In the genomic region with DNA sequence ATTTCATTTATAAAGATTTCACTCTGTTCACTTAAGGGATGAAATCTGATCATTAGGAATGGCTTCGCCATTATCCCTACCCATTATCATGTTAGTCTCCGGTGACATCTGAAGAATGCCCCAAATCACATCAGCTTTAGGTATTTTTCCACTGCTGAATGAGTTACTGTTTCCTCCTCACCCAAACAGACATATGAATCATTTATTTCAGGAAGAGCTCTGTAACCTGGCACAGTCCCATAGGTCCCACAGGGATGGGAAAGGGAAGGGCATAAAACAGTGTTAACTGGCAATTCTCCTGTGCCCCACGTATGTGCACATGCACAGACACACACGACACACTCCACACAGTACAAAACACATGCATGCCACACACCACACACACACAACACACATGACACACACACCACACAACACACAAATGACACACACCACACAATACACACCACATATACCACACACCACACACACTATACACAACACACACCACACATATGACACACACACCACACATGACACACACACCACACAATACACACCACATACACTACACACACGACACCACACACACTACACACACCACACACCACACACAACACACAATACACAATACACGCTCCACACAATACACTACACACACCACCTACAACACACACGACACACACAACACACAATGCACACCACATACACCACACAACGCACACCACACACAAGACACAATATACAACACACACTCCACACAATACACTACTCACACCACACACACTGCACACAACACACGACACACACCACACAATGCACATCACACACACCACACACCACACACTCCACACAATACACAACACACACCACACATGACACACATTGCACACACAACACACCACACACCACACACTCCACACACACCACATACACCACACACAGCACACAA, we compare ENCODE assay signal across 15 cellular contexts. TPM values are rescaled to one million over a fixed set of nuclear protein-coding genes. Genes with fewer than 3 reads are reported as not detected.
DNase-seq lines count a peak whose midpoint lies in the region; ATAC-seq, FAIRE-seq and TF ChIP-seq lines count a peak whose summit lies in the region.
"Had no signal": no experiment of that assay in that cellular context is flagged by ENCODE, and none has a peak within 500 bp of the region (broad histone marks: within the 10 kb centered on the region; RNA-seq: fewer than 3 reads in every experiment).

No MANE protein-coding gene starts in this region.

- H2BK120ac ChIP-seq in H1 (replicated peaks; ENCODE audit: low read depth, low read length) (no peak overlapping the region), neuronal stem cell (ENCODE audit: low read depth, low read length) (no peak overlapping the region)

- no peak overlapping the region for H3K23ac ChIP-seq in H1 (ENCODE audit: insufficient read length)
- peak overlapping the region; percentile 90 for H3K23ac ChIP-seq in neuronal stem cell (ENCODE audit: low read depth, low read length, poor library complexity)

- 0 out of 2 replicates have a peak overlapping the region, but pooled peaks have one; percentile 8 for H2BK20ac ChIP-seq in H1 (ENCODE audit: low read length)

- H4K91ac ChIP-seq in H1 (replicated peaks; ENCODE audit: insufficient read length, low read length) (peak overlapping the region; percentile 34), neuronal stem cell (ENCODE audit: low read depth, low read length, poor library complexity) (no peak overlapping the region)

- peaks cover 0 to 10% of the 10 kb centered on the region in 2 experiments for H4K20me1 ChIP-seq in H1 (replicated peaks in 1 of 2; ENCODE audit: control insufficient read depth in 1 of 2, insufficient read depth in 2 of 2, low read length in 2 of 2)
- no peaks in the 10 kb centered on the region for H4K20me1 ChIP-seq in MM.1S (ENCODE audit: insufficient read depth, low read length)

- H3K9me3 ChIP-seq in H1 (ENCODE audit: insufficient read depth in 2 of 2, low read depth in 1 of 2, low read length in 1 of 2) (no peaks in the 10 kb centered on the region), neuronal stem cell (replicated peaks in 1 of 2; ENCODE audit: control insufficient read depth in 2 of 2, insufficient read depth in 1 of 2, low read depth in 1 of 2, low read length in 2 of 2) (peaks cover 4 to 8% of the 10 kb centered on the region in 2 donors), MM.1S (replicated peaks; ENCODE audit: insufficient read depth, low read length) (no peaks in the 10 kb centered on the region)

- peaks cover 9% of the 10 kb centered on the region; the same call in 1 of the 2 replicates for H3K23me2 ChIP-seq in H1 (ENCODE audit: low read depth, low read length)

- no peak for TF ChIP-seq CTCF in H1 (IDR thresholded peaks at IDR 0.05; ENCODE audit: control extremely low read depth in 1 of 3, insufficient read depth in 1 of 3, low read depth in 1 of 3, low read length in 3 of 3)
- no peak for TF ChIP-seq CTCF in MM.1S (IDR thresholded peaks at IDR 0.05; ENCODE audit: low read length)

- TF ChIP-seq RAD21 in H1 (IDR thresholded peaks at IDR 0.05 in 1 of 2, conservative IDR thresholded peaks at IDR 0.05 in 1 of 2; ENCODE audit: low read depth in 2 of 2, low read length in 2 of 2): no peak

- POLR2A ChIA-PET in H1 (lab: Charles Lee; ENCODE audit: partially characterized antibody): interaction anchor here (0.6 kb wide), 2 partner anchors 474 to 612 kb away, joined by 3 to 5 read pairs; no protein-coding TSS in a partner anchor

- H3K4ac ChIP-seq in H1 (replicated peaks; ENCODE audit: insufficient read length, low read depth, low read length): peak overlapping the region; percentile 12
- peak overlapping the region; percentile 10 for H3K4ac ChIP-seq in neuronal stem cell (ENCODE audit: low read length)

- H2BK5ac ChIP-seq in H1 (ENCODE audit: low read depth, low read length): 0 out of 2 replicates have a peak overlapping the region, but pooled peaks have one; percentile 37
- no peak overlapping the region for H2BK5ac ChIP-seq in neuronal stem cell (ENCODE audit: low read length)

- no peak overlapping the region for H3K27ac ChIP-seq in H1 (ENCODE audit: low read depth, low read length)
- H3K27ac ChIP-seq in neuronal stem cell (replicated peaks; ENCODE audit: low read length): peak overlapping the region; percentile 12
- H3K27ac ChIP-seq in MM.1S (ENCODE audit: low read length): no peak overlapping the region
- H3K27ac ChIP-seq: neural progenitor cell, VCaP had no signal

- H4K8ac ChIP-seq in H1 (ENCODE audit: extremely low read depth, insufficient read depth, low read length) (no peak overlapping the region), neuronal stem cell (ENCODE audit: low read depth, low read length) (peak overlapping the region; percentile 94)

- no peak for ATAC-seq in GM18505 (IDR thresholded peaks at IDR 0.05; ENCODE audit: unreplicated experiment)
- ATAC-seq: activated T-cell treated with anti-CD3 and anti-CD28 coated beads, Interleukin-2, amount 50 U/mL, for 4 hours had no signal

- DNase-seq in EH (ENCODE audit: low read depth): peak; percentile 51
- DNase-seq in NCI-H226: peak; percentile 73
- DNase-seq in H1 (ENCODE audit: low read depth in 1 of 2, low spot score in 2 of 2): no peak
- DNase-seq in neuronal stem cell (ENCODE audit: low spot score): no peak
- no peak for DNase-seq in amniotic stem cell (lab: John Stamatoyannopoulos, UW)
- DNase-seq in stimulated activated CD8-positive, alpha-beta memory T cell treated with anti-CD3 and anti-CD28 coated beads, Interleukin-4, amount 100 ng/mL, for 48 hours: no peak
- DNase-seq in MM.1S: no peak
- DNase-seq: activated T-cell treated with anti-CD3 and anti-CD28 coated beads, Interleukin-2, amount 50 U/mL, for 4 hours; CD8-positive, alpha-beta memory T cell; H7; NCI-H2081 treated with DMSO at 0.1 percent for 48 hours; RPMI8226 had no signal

- no peak for TF ChIP-seq EP300 in H1 (IDR thresholded peaks at IDR 0.05; ENCODE audit: borderline replicate concordance in 1 of 2, low read depth in 2 of 2, low read length in 2 of 2)

- no peaks in the 10 kb centered on the region for H3K9me2 ChIP-seq in MM.1S (replicated peaks; ENCODE audit: insufficient read depth, low read length)

- H2AFZ ChIP-seq in H1 (ENCODE audit: low read length) (no peak overlapping the region), neuronal stem cell (ENCODE audit: low read length) (no peak overlapping the region), MM.1S (ENCODE audit: low read length) (no peak overlapping the region)
- H2AFZ ChIP-seq: neural progenitor cell had no signal

- H3K27me3 ChIP-seq in H1 (replicated peaks in 1 of 4; ENCODE audit: control insufficient read depth in 3 of 4, extremely low read depth in 1 of 4, insufficient read depth in 3 of 4, low read length in 3 of 4) (peaks cover 0 to 5% (median 0%) of the 10 kb centered on the region in 4 experiments; a peak in 1 of 7 replicates), neuronal stem cell (ENCODE audit: control insufficient read depth in 3 of 3, insufficient read depth in 3 of 3, low read depth in 1 of 3, low read length in 3 of 3) (peaks cover 0 to 11% (median 5%) of the 10 kb centered on the region in 3 experiments), MM.1S (replicated peaks; ENCODE audit: insufficient read depth, low read length) (no peaks in the 10 kb centered on the region)
- H3K27me3 ChIP-seq: neural progenitor cell had no signal

- H2BK12ac ChIP-seq in H1 (ENCODE audit: low read depth, low read length) (peak overlapping the region; percentile 42; the same call in 1 of the 2 replicates), neuronal stem cell (ENCODE audit: low read length) (peak overlapping the region; percentile 8)

- H3K9ac ChIP-seq in H1 (replicated peaks in 1 of 4; ENCODE audit: extremely low read depth in 1 of 4, low read depth in 3 of 4, low read length in 3 of 4) (no peak overlapping the region; a peak in 1 of 7 replicates), neuronal stem cell (ENCODE audit: low read depth, low read length, poor library complexity) (peak overlapping the region; percentile 73), MM.1S (ENCODE audit: low read length) (no peak overlapping the region)
- H3K9ac ChIP-seq: neural progenitor cell had no signal

- WGBS in H1 (ENCODE audit: extremely low coverage in 1 of 2, insufficient coverage in 1 of 2, insufficient read length in 1 of 2, insufficient replicate concordance in 2 of 2, low coverage in 1 of 2, low lambda C conversion rate in 2 of 2, missing lambda C conversion rate in 1 of 2), 2 experiments: 85 to 100% methylated on average over 1 to 9 of the region's 9 CpGs
- WGBS in neuronal stem cell (ENCODE audit: extremely low coverage in 2 of 2, insufficient read length in 2 of 2, insufficient replicate concordance in 1 of 2), 2 donors: 100% methylated on average over 2 to 5 of the region's 9 CpGs

- TF ChIP-seq POLR2A in H1 (IDR thresholded peaks at IDR 0.05; ENCODE audit: control extremely low read depth in 1 of 2, low read depth in 2 of 2, low read length in 2 of 2) (no peak), GM18505 (IDR thresholded peaks at IDR 0.05; ENCODE audit: borderline replicate concordance, extremely low read depth, insufficient read depth, insufficient read length) (no peak)

- no peaks in the 10 kb centered on the region; a peak in 1 of 7 replicates for H3K4me1 ChIP-seq in H1 (replicated peaks in 1 of 4; ENCODE audit: control insufficient read depth in 3 of 4, insufficient read depth in 4 of 4, low read length in 3 of 4)
- H3K4me1 ChIP-seq in neuronal stem cell (ENCODE audit: control insufficient read depth in 2 of 2, insufficient read depth in 1 of 2, low read depth in 1 of 2, low read length in 2 of 2): peaks cover 0 to 2% of the 10 kb centered on the region in 2 donors
- peaks cover 42% of the 10 kb centered on the region for H3K4me1 ChIP-seq in MM.1S (ENCODE audit: low read length)
- H3K4me1 ChIP-seq: neural progenitor cell had no signal

- no peak overlapping the region for H3K4me2 ChIP-seq in H1 (ENCODE audit: insufficient read depth in 1 of 2, low read depth in 2 of 2, low read length in 2 of 2)
- no peak overlapping the region for H3K4me2 ChIP-seq in neuronal stem cell (ENCODE audit: insufficient read depth, low read length, poor library complexity, severe bottlenecking)
- H3K4me2 ChIP-seq in MM.1S (ENCODE audit: low read depth, low read length): no peak overlapping the region
- H3K4me2 ChIP-seq: neural progenitor cell had no signal

- H3K14ac ChIP-seq in H1 (ENCODE audit: insufficient read length) (peak overlapping the region; percentile 8), neuronal stem cell (ENCODE audit: low read length) (peak overlapping the region; percentile 32)

- peak; percentile 48 for FAIRE-seq in H1 (lab: Jason Lieb, UNC)

- H3K36me3 ChIP-seq in H1 (ENCODE audit: control insufficient read depth in 2 of 4, insufficient read depth in 4 of 4, low read length in 3 of 4): no peaks in the 10 kb centered on the region; a peak in 1 of 8 replicates
- H3K36me3 ChIP-seq in neuronal stem cell (replicated peaks in 1 of 2; ENCODE audit: control insufficient read depth in 2 of 2, insufficient read depth in 2 of 2, low read length in 2 of 2): no peaks in the 10 kb centered on the region
- H3K36me3 ChIP-seq in MM.1S (replicated peaks; ENCODE audit: insufficient read depth, low read length): no peaks in the 10 kb centered on the region
- H3K36me3 ChIP-seq: neural progenitor cell had no signal

- CTCF ChIA-PET in H1 (lab: Charles Lee; ENCODE audit: partially characterized antibody): interaction anchor here (0.6 to 0.8 kb wide), 2 partner anchors 33 to 71 kb away, joined by 3 to 4 read pairs; no protein-coding TSS in a partner anchor

- H3K56ac ChIP-seq in H1 (replicated peaks; ENCODE audit: insufficient read length, low read depth, low read length): peak overlapping the region; percentile 100

- H2BK15ac ChIP-seq in H1 (ENCODE audit: low read length) (0 out of 2 replicates have a peak overlapping the region, but pooled peaks have one; percentile 62), neuronal stem cell (ENCODE audit: low read length) (no peak overlapping the region)

- H3K18ac ChIP-seq in H1 (ENCODE audit: extremely low read depth, low read length): no peak overlapping the region
- H3K18ac ChIP-seq in neuronal stem cell (ENCODE audit: low read length): no peak overlapping the region

- no peak overlapping the region for H4K5ac ChIP-seq in H1 (ENCODE audit: insufficient read length, low read depth, low read length)

- H3K4me3 ChIP-seq in H1 (ENCODE audit: extremely low read depth in 1 of 4, insufficient read depth in 2 of 4, low read depth in 3 of 4, low read length in 4 of 4): no peak overlapping the region
- H3K4me3 ChIP-seq in neuronal stem cell (ENCODE audit: low read length in 2 of 2): peak overlapping the region in 1 of 2 donors; percentile 72
- H3K4me3 ChIP-seq in MM.1S (ENCODE audit: low read length): no peak overlapping the region
- H3K4me3 ChIP-seq: neural progenitor cell had no signal

- H3K79me2 ChIP-seq in H1 (ENCODE audit: control insufficient read depth in 1 of 2, insufficient read depth in 2 of 2, low read length in 2 of 2): peaks cover 0 to 5% of the 10 kb centered on the region in 2 experiments; a peak in 1 of 4 replicates
- no peaks in the 10 kb centered on the region for H3K79me2 ChIP-seq in MM.1S (ENCODE audit: low read length)

- H3F3A ChIP-seq in MM.1S (ENCODE audit: insufficient read depth, low read length): peaks cover 18% of the 10 kb centered on the region; the same call in 1 of the 2 replicates

- peaks cover 6% of the 10 kb centered on the region for H3K79me1 ChIP-seq in H1 (ENCODE audit: low read depth, low read length)
- peaks cover 5% of the 10 kb centered on the region for H3K79me1 ChIP-seq in neuronal stem cell (ENCODE audit: low read depth, low read length)

- peak overlapping the region; percentile 4; the same call in 1 of the 2 replicates for H2AK5ac ChIP-seq in H1 (ENCODE audit: low read depth, low read length)
- H2AK5ac ChIP-seq in neuronal stem cell (ENCODE audit: low read depth, low read length): no peak overlapping the region

RNA-seq across cellular contexts. Expression of a gene that starts 15.4 kb away (rescaled TPM):
- 2.7 and 4.4 TPM in 2 replicates for total RNA-seq in H1 (2021; fragmentation: NEBNext Ultra II Directional; extraction: Animal tissue kit (Norgen Biotek cat#: 25700))
- 3.4 and 5.0 TPM in 2 replicates for polyA plus RNA-seq in H1 (2011; rRNA removed)
- polyA plus RNA-seq in H1 (2011; cell fraction: cytosol; rRNA removed): 4.2 TPM
- polyA plus RNA-seq in H1 (2011; cell fraction: nucleus; rRNA removed): 7.2 TPM
- polyA plus RNA-seq in H1 (2012, experiment 1 of 2): 3.0 to 4.2 TPM (median 3.7 TPM) in 4 replicates
- polyA plus RNA-seq in H1 (2012, experiment 2 of 2): 1.4 TPM
- 1.6 TPM for polyA plus RNA-seq in H1 (2013, experiment 1 of 2)
- 2.3 TPM for polyA plus RNA-seq in H1 (2013, experiment 2 of 2)
- polyA minus RNA-seq in H1 (2011; rRNA and poly(A)+ RNA removed): 0.50 and 1.6 TPM in 2 replicates
- 2.0 TPM for polyA minus RNA-seq in H1 (2011; cell fraction: cytosol; rRNA and poly(A)+ RNA removed)
- polyA minus RNA-seq in H1 (2011; cell fraction: nucleus; rRNA and poly(A)+ RNA removed): 2.2 TPM
- polyA plus RNA-seq in neuronal stem cell (2013, experiment 1 of 2): 2.5 TPM
- polyA plus RNA-seq in neuronal stem cell (2013, experiment 2 of 2): 2.2 TPM
- polyA plus RNA-seq: CD8-positive, alpha-beta memory T cell had no signal

Comparison
In these comparisons a context has a peak if more than half of its experiments do, and no peak if none do; other contexts are left out.
1. DNase-seq: peak in EH (single experiment) and NCI-H226 (single experiment); none in H1 (0 of 2), neuronal stem cell (single experiment), amniotic stem cell (single experiment), stimulated activated CD8-positive, alpha-beta memory T cell treated with anti-CD3 and anti-CD28 coated beads, Interleukin-4, amount 100 ng/mL, for 48 hours (single experiment) and MM.1S (single experiment).